26 cellular contexts compared by ENCODE assay signal in the genomic region with DNA sequence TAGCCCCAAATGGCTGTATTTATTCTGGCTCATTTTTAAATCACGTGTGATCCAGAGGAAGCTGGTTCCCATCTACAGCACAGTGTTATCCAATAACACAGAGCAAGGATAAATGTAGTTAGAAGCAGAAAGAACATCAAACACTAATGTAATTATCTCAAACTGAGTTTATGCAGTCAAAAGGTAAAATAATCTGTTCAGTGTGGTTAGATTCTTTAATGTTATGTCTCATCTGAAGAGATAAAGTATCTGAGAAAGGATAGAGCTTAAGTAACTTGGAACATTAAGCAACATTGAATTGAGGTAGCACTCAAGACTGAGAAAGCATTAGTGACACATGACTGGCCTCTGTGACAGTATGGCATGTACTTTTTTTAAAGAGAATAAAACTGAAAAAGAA.
"Had no signal": no experiment of that assay in that cellular context is flagged by ENCODE, and none has a peak within 500 bp of the region (broad histone marks: within the 10 kb centered on the region; RNA-seq: fewer than 3 reads in every experiment).

No MANE protein-coding gene starts in this region.

- H3K4me1 Mint-ChIP-seq: activated CD4-positive, alpha-beta T cell treated with anti-CD3 and anti-CD28 coated beads for 36 hours; activated naive CD4-positive, alpha-beta T cell treated with anti-CD3 and anti-CD28 coated beads, Interleukin-2, amount 10 ng/mL, durations not matched to agents 7 days and 5 days; activated naive CD8-positive, alpha-beta T cell treated with anti-CD3 and anti-CD28 coated beads for 36 hours had no signal

- H2AFZ ChIP-seq: PC-9 had no signal

- H3K9me3 Mint-ChIP-seq: activated CD8-positive, alpha-beta T cell treated with anti-CD3 and anti-CD28 coated beads for 36 hours; activated naive CD4-positive, alpha-beta T cell treated with anti-CD3 and anti-CD28 coated beads, Interleukin-2, amount 10 ng/mL, durations not matched to agents 7 days and 5 days had no signal

- H3K36me3 ChIP-seq: WERI-Rb-1 had no signal

- H3K27ac ChIP-seq: body of pancreas, coronary artery, PC-9, WERI-Rb-1 had no signal

- H3K27ac Mint-ChIP-seq: activated CD4-positive, alpha-beta T cell treated with anti-CD3 and anti-CD28 coated beads for 36 hours; activated CD8-positive, alpha-beta T cell treated with anti-CD3 and anti-CD28 coated beads for 36 hours; activated naive CD4-positive, alpha-beta T cell treated with anti-CD3 and anti-CD28 coated beads, Interleukin-2, amount 10 ng/mL, durations not matched to agents 7 days and 5 days; activated naive CD8-positive, alpha-beta T cell treated with anti-CD3 and anti-CD28 coated beads for 36 hours; activated T-cell treated with anti-CD3 and anti-CD28 coated beads, Interleukin-2, amount 50 U/mL, for 72 hours; activated T-helper 2 cell treated with anti-CD3 and anti-CD28 coated beads, Interferon-gamma antibody, Interleukin-2, Interleukin-4, amounts not matched to agents 10 μg/mL and 5 μg/mL and 100 μg/mL, durations not matched to agents 14 hours and 24 hours and 36 hours had no signal

- H3K4me3 Mint-ChIP-seq: activated CD4-positive, alpha-beta T cell treated with anti-CD3 and anti-CD28 coated beads for 36 hours; activated CD8-positive, alpha-beta T cell treated with anti-CD3 and anti-CD28 coated beads for 36 hours; activated naive CD4-positive, alpha-beta T cell treated with anti-CD3 and anti-CD28 coated beads, Interleukin-2, amount 10 ng/mL, durations not matched to agents 7 days and 5 days; activated naive CD8-positive, alpha-beta T cell treated with anti-CD3 and anti-CD28 coated beads for 36 hours; activated T-cell treated with anti-CD3 and anti-CD28 coated beads, Interleukin-2, amount 50 U/mL, for 72 hours had no signal

- ATAC-seq: activated CD4-positive, alpha-beta T cell treated with anti-CD3 and anti-CD28 coated beads for 36 hours; activated CD8-positive, alpha-beta T cell treated with anti-CD3 and anti-CD28 coated beads for 36 hours; activated T-cell treated with anti-CD3 and anti-CD28 coated beads, Interleukin-2, amount 50 U/mL, for 72 hours; body of pancreas had no signal

- H3K27me3 ChIP-seq: body of pancreas had no signal

- FAIRE-seq: bronchial epithelial cell had no signal

- H3K4me1 ChIP-seq: body of pancreas had no signal

- H3K9me3 ChIP-seq: body of pancreas had no signal

- DNase-seq: activated CD4-positive, alpha-beta T cell treated with anti-CD3 and anti-CD28 coated beads for 36 hours; activated CD4-positive, alpha-beta T cell treated with anti-CD3 and anti-CD28 coated beads, Interleukin-2, amount 50 U/mL, for 1 hour; activated CD8-positive, alpha-beta memory T cell treated with anti-CD3 and anti-CD28 coated beads, Interleukin-2, amount 50 U/mL, for 4 hours; activated CD8-positive, alpha-beta T cell treated with anti-CD3 and anti-CD28 coated beads for 36 hours; activated gamma-delta T cell treated with Interleukin-2 at 50 U/mL for 16 hours; activated naive CD4-positive, alpha-beta T cell treated with anti-CD3 and anti-CD28 coated beads, Interleukin-2, amount 10 ng/mL, durations not matched to agents 7 days and 5 days; activated naive CD8-positive, alpha-beta T cell treated with anti-CD3 and anti-CD28 coated beads for 36 hours; activated T-cell treated with anti-CD3 and anti-CD28 coated beads, Interleukin-2, amount 50 U/mL, for 72 hours; anterior cingulate cortex; body of pancreas; central memory CD4-positive, alpha-beta T cell; Kasumi-1; NCI-H1105; NCI-H1436; NCI-H1694 treated with DMSO at 0.1 percent for 48 hours; NCI-H2029 treated with DMSO at 0.1 percent for 48 hours; NCI-H345; NCI-H510A; NCI-H526 treated with DMSO at 0.1 percent for 48 hours; PC-9; SHP77 treated with DMSO at 0.1 percent for 48 hours; T-helper 1 cell; WERI-Rb-1 had no signal

- H3K36me3 Mint-ChIP-seq: activated naive CD4-positive, alpha-beta T cell treated with anti-CD3 and anti-CD28 coated beads, Interleukin-2, amount 10 ng/mL, durations not matched to agents 7 days and 5 days; activated naive CD8-positive, alpha-beta T cell treated with anti-CD3 and anti-CD28 coated beads for 36 hours had no signal

- H3K4me2 ChIP-seq: PC-9 had no signal

- H3K27me3 Mint-ChIP-seq: activated CD4-positive, alpha-beta T cell treated with anti-CD3 and anti-CD28 coated beads for 36 hours; activated CD8-positive, alpha-beta T cell treated with anti-CD3 and anti-CD28 coated beads for 36 hours; activated naive CD4-positive, alpha-beta T cell treated with anti-CD3 and anti-CD28 coated beads, Interleukin-2, amount 10 ng/mL, durations not matched to agents 7 days and 5 days; activated naive CD8-positive, alpha-beta T cell treated with anti-CD3 and anti-CD28 coated beads for 36 hours had no signal

- H3K4me3 ChIP-seq: body of pancreas, coronary artery, PC-9 had no signal
